ENCODE assay signal across 7 cellular contexts in genomic region chr5:32444191-32444945, GRCh38. TPM values are rescaled to one million over a fixed set of nuclear protein-coding genes. Genes with fewer than 3 reads are reported as not detected.
DNase-seq lines count a peak whose midpoint lies in the region; ATAC-seq and TF ChIP-seq lines count a peak whose summit lies in the region.

Gene ZFR (minus strand): TSS chr5:32444740. CDS start chr5:32444658, 82 bp downstream.

- no peaks in the 10 kb centered on the region for H3K27me3 ChIP-seq in hepatocyte

- no peaks in the 10 kb centered on the region for H3K36me3 ChIP-seq in hepatocyte (replicated peaks; ENCODE audit: insufficient read depth, low read depth)

- H3K4me2 ChIP-seq in hepatocyte, result peak within 1 kb of the TSS; percentile 88

- H3K9me2 ChIP-seq in hepatocyte (replicated peaks; ENCODE audit: insufficient read depth), result no peaks in the 10 kb centered on the region

- TF ChIP-seq CTCF in astrocyte of the cerebellum (IDR thresholded peaks at IDR 0.05; ENCODE audit: low read depth, low read length, missing control alignments) (no peak), hepatocyte (IDR thresholded peaks at IDR 0.05; ENCODE audit: poor library complexity) (no peak)

- in situ Hi-C loops in astrocyte of the cerebellum (cut with HindIII; ENCODE audit: low sequenced_read_pairs), result no loop called here

- DNase-seq in NCI-H2081 (lab: John Stamatoyannopoulos, UW) (peak; percentile 96), T-helper 9 cell (peak; percentile 87), astrocyte of the cerebellum (ENCODE audit: low read depth) (peak; percentile 59), hepatocyte (ENCODE audit: low spot score) (peak; percentile 96), retina (peak; percentile 94)

- H2AFZ ChIP-seq in hepatocyte, result peak within 1 kb of the TSS; percentile 86

- H4K20me1 ChIP-seq in hepatocyte (ENCODE audit: insufficient read depth, poor library complexity, severe bottlenecking), result peaks cover 33% of the 10 kb centered on the region

- no peaks in the 10 kb centered on the region for H3K9me3 ChIP-seq in hepatocyte (ENCODE audit: low read depth)

- H3K4me3 ChIP-seq in astrocyte of the cerebellum (ENCODE audit: low read depth, low read length) (peak within 1 kb of the TSS; percentile 71), hepatocyte (peak within 1 kb of the TSS; percentile 98)

- peak within 1 kb of the TSS; percentile 97 for H3K27ac ChIP-seq in hepatocyte

- H3K4me1 ChIP-seq in hepatocyte (ENCODE audit: insufficient read depth), result peaks cover 24% of the 10 kb centered on the region

- peaks cover 49% of the 10 kb centered on the region for H3K79me2 ChIP-seq in hepatocyte

- 1% methylated on average over 43 of the region's 81 CpGs for WGBS in hepatocyte (ENCODE audit: low lambda C conversion rate, missing lambda C conversion rate)

- ATAC-seq in GM18517 (IDR thresholded peaks at IDR 0.05; ENCODE audit: unreplicated experiment) (peak; percentile 86), HG03039 (IDR thresholded peaks at IDR 0.05; ENCODE audit: unreplicated experiment) (peak; percentile 76)

RNA-seq across cellular contexts. Expression of gene ZFR, which starts in this region (rescaled TPM):
- 83.4 and 93.3 TPM in 2 replicates for total RNA-seq in hepatocyte
- polyA plus RNA-seq in hepatocyte, result 45.0 and 59.1 TPM in 2 replicates

Comparison
In these comparisons a context has a peak if more than half of its experiments do, and no peak if none do; other contexts are left out.
1. Peak in every context shown above with its lines: DNase-seq, ATAC-seq, H3K4me3 ChIP-seq and H3K27ac ChIP-seq.